In the genomic region with DNA sequence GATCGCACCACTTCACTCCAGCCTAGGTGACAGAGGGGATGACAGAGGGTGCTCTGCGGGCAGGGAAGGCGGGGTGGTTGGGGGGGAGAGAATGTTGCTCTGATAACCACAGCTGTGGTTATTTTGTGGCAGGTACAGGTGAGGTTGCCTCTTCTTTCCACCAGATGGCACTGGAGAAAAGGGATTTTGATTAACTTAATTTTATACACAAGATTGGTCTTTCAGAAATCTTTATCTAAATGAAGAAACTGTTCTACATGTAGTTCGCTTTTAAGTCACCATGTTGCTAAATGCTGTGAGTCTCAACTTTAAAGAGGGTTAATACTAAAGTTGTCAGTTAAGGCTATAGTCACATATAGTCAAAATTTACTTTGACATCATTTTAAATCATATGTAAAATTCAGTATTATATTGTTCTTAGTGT, we compare ENCODE assay signal across 1 cellular context.
TF ChIP-seq lines count a peak whose summit lies in the region.

No MANE protein-coding gene starts in this region.

TF ChIP-seq in IMR-90, 13 proteins besides CTCF, POLR2A, EP300 and RAD21:
- TF ChIP-seq MXI1 (IDR thresholded peaks at IDR 0.05; ENCODE audit: borderline replicate concordance, low read depth, low read length) (no peak), CEBPB (IDR thresholded peaks at IDR 0.05; ENCODE audit: low read depth, low read length) (no peak), RCOR1 (IDR thresholded peaks at IDR 0.05; ENCODE audit: insufficient replicate concordance, low read length) (no peak), MAFK (IDR thresholded peaks at IDR 0.05; ENCODE audit: low read depth, low read length) (no peak), RFX5 (IDR thresholded peaks at IDR 0.05; ENCODE audit: low read depth, low read length) (no peak), SMC3 (IDR thresholded peaks at IDR 0.05; ENCODE audit: low read depth, low read length) (no peak), NFE2L2 (IDR thresholded peaks at IDR 0.05; ENCODE audit: low read depth, low read length) (no peak), FOS (IDR thresholded peaks at IDR 0.05; ENCODE audit: low read depth, low read length) (no peak), CHD1 (IDR thresholded peaks at IDR 0.05; ENCODE audit: low read depth, low read length) (no peak), BHLHE40 (IDR thresholded peaks at IDR 0.05; ENCODE audit: low read depth, low read length) (no peak), MAZ (IDR thresholded peaks at IDR 0.05; ENCODE audit: borderline replicate concordance, low read depth, low read length) (no peak)
- TF ChIP-seq, protein P1, sequence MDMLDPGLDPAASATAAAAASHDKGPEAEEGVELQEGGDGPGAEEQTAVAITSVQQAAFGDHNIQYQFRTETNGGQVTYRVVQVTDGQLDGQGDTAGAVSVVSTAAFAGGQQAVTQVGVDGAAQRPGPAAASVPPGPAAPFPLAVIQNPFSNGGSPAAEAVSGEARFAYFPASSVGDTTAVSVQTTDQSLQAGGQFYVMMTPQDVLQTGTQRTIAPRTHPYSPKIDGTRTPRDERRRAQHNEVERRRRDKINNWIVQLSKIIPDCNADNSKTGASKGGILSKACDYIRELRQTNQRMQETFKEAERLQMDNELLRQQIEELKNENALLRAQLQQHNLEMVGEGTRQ (IDR thresholded peaks at IDR 0.05; ENCODE audit: low read depth, low read length): no peak
- TF ChIP-seq, protein P2, sequence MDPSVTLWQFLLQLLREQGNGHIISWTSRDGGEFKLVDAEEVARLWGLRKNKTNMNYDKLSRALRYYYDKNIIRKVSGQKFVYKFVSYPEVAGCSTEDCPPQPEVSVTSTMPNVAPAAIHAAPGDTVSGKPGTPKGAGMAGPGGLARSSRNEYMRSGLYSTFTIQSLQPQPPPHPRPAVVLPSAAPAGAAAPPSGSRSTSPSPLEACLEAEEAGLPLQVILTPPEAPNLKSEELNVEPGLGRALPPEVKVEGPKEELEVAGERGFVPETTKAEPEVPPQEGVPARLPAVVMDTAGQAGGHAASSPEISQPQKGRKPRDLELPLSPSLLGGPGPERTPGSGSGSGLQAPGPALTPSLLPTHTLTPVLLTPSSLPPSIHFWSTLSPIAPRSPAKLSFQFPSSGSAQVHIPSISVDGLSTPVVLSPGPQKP (IDR thresholded peaks at IDR 0.05; ENCODE audit: borderline replicate concordance, low read depth, low read length): no peak
